11 cellular contexts compared by ENCODE assay signal in genomic region chr17:55053855-55054254, GRCh38.
DNase-seq lines count a peak whose midpoint lies in the region; ATAC-seq, FAIRE-seq and TF ChIP-seq lines count a peak whose summit lies in the region.
"Had no signal": no experiment of that assay in that cellular context is flagged by ENCODE, and none has a peak within 500 bp of the region (broad histone marks: within the 10 kb centered on the region; RNA-seq: fewer than 3 reads in every experiment).

No MANE protein-coding gene starts in this region.

- FAIRE-seq in H54 (lab: Jason Lieb, UNC) = no peak

- POLR2A ChIA-PET in RWPE1 (lab: Yijun Ruan, JAX; ENCODE audit: low non-redundant PET) = no interaction called here

- H3K27ac Mint-ChIP-seq in type B pancreatic cell = no peak overlapping the region
- no peak overlapping the region for H3K27ac Mint-ChIP-seq in activated naive CD4-positive, alpha-beta T cell treated with anti-CD3 and anti-CD28 coated beads, Interleukin-2, amount 10 ng/mL, durations not matched to agents 7 days and 5 days
- H3K27ac Mint-ChIP-seq: activated CD4-positive, alpha-beta memory T cell treated with anti-CD3 and anti-CD28 coated beads for 36 hours; CD4-positive, alpha-beta T cell had no signal

- H3K27ac ChIP-seq in cardiac muscle cell (no peak overlapping the region), RWPE1 (no peak overlapping the region)

- H3K9me3 Mint-ChIP-seq in type B pancreatic cell = no peaks in the 10 kb centered on the region
- H3K9me3 Mint-ChIP-seq in activated naive CD4-positive, alpha-beta T cell treated with anti-CD3 and anti-CD28 coated beads, Interleukin-2, amount 10 ng/mL, durations not matched to agents 7 days and 5 days = no peaks in the 10 kb centered on the region
- H3K9me3 Mint-ChIP-seq: activated CD4-positive, alpha-beta memory T cell treated with anti-CD3 and anti-CD28 coated beads for 36 hours had no signal

- no peaks in the 10 kb centered on the region for H3K4me1 Mint-ChIP-seq in type B pancreatic cell (ENCODE audit: unreplicated experiment)
- no peaks in the 10 kb centered on the region for H3K4me1 Mint-ChIP-seq in activated naive CD4-positive, alpha-beta T cell treated with anti-CD3 and anti-CD28 coated beads, Interleukin-2, amount 10 ng/mL, durations not matched to agents 7 days and 5 days

- CTCF ChIA-PET in RWPE1 (lab: Yijun Ruan, JAX) = no interaction called here
- CTCF ChIA-PET in activated naive CD4-positive, alpha-beta T cell treated with anti-CD3 and anti-CD28 coated beads, Interleukin-2, amount 10 ng/mL, durations not matched to agents 7 days and 5 days (lab: Charles Lee) = interaction anchor here (1.0 to 2.6 kb wide), 4 partner anchors 13 to 300 kb away, joined by 3 to 10 read pairs (median 4); no protein-coding TSS in a partner anchor

- intact Hi-C loops in left cardiac atrium (cut with DNase I) = no loop called here

- H3K4me3 ChIP-seq in cardiac muscle cell = no peak overlapping the region

- TF ChIP-seq CTCF in cardiac muscle cell (IDR thresholded peaks at IDR 0.05; ENCODE audit: low read depth, low read length) (peak; percentile 52), RWPE1 (conservative IDR thresholded peaks at IDR 0.05; ENCODE audit: low read depth) (peak; percentile 52), type B pancreatic cell (conservative IDR thresholded peaks at IDR 0.05) (peak; percentile 68)

- no peak for TF ChIP-seq POLR2A in H54 (IDR thresholded peaks at IDR 0.05; ENCODE audit: low read depth, low read length)

- no peaks in the 10 kb centered on the region for H3K4me1 ChIP-seq in cardiac muscle cell (ENCODE audit: low read depth)

- H3K36me3 ChIP-seq in cardiac muscle cell = no peaks in the 10 kb centered on the region

- H3K9me3 ChIP-seq in cardiac muscle cell (ENCODE audit: low read depth) = no peaks in the 10 kb centered on the region

- no peak overlapping the region for H3K4me3 Mint-ChIP-seq in type B pancreatic cell
- no peak overlapping the region for H3K4me3 Mint-ChIP-seq in activated naive CD4-positive, alpha-beta T cell treated with anti-CD3 and anti-CD28 coated beads, Interleukin-2, amount 10 ng/mL, durations not matched to agents 7 days and 5 days
- H3K4me3 Mint-ChIP-seq: activated CD4-positive, alpha-beta memory T cell treated with anti-CD3 and anti-CD28 coated beads for 36 hours; CD4-positive, alpha-beta T cell had no signal

- DNase-seq in cardiac muscle cell (ENCODE audit: low read depth in 1 of 2, low spot score in 1 of 2) (peak in 1 of 2 donors; percentile 31), left cardiac atrium (no peak), RWPE1 (ENCODE audit: low spot score) (peak; percentile 2), fibroblast of peridontal ligament (ENCODE audit: extremely low read depth) (peak; percentile 16), type B pancreatic cell (ENCODE audit: extremely low spot score, unreplicated experiment) (no peak), H54 (ENCODE audit: insufficient read length, low spot score) (no peak)
- no peak for DNase-seq in activated naive CD4-positive, alpha-beta T cell treated with anti-CD3 and anti-CD28 coated beads, Interleukin-2, amount 10 ng/mL, durations not matched to agents 7 days and 5 days
- DNase-seq in stimulated activated naive CD4-positive, alpha-beta T cell treated with Interleukin-2 at 50 U/mL for 16 hours (lab: John Stamatoyannopoulos, UW) = no peak
- DNase-seq: activated CD4-positive, alpha-beta memory T cell treated with anti-CD3 and anti-CD28 coated beads for 36 hours; CD4-positive, alpha-beta T cell; NCI-H774 had no signal

- no peaks in the 10 kb centered on the region for H3K27me3 Mint-ChIP-seq in type B pancreatic cell
- no peaks in the 10 kb centered on the region for H3K27me3 Mint-ChIP-seq in activated naive CD4-positive, alpha-beta T cell treated with anti-CD3 and anti-CD28 coated beads, Interleukin-2, amount 10 ng/mL, durations not matched to agents 7 days and 5 days
- H3K27me3 Mint-ChIP-seq: activated CD4-positive, alpha-beta memory T cell treated with anti-CD3 and anti-CD28 coated beads for 36 hours; CD4-positive, alpha-beta T cell had no signal

- H3K27me3 ChIP-seq in cardiac muscle cell = no peaks in the 10 kb centered on the region

- H3K36me3 Mint-ChIP-seq in type B pancreatic cell = peaks cover 4% of the 10 kb centered on the region
- H3K36me3 Mint-ChIP-seq in activated naive CD4-positive, alpha-beta T cell treated with anti-CD3 and anti-CD28 coated beads, Interleukin-2, amount 10 ng/mL, durations not matched to agents 7 days and 5 days = no peaks in the 10 kb centered on the region

- no peak for ATAC-seq in left cardiac atrium

Comparison
In these comparisons a context has a peak if more than half of its experiments do, and no peak if none do; other contexts are left out.
1. DNase-seq: peak in RWPE1 (single experiment) and fibroblast of peridontal ligament (single experiment); none in left cardiac atrium (single experiment), type B pancreatic cell (single experiment), activated naive CD4-positive, alpha-beta T cell treated with anti-CD3 and anti-CD28 coated beads, Interleukin-2, amount 10 ng/mL, durations not matched to agents 7 days and 5 days (single experiment), H54 (single experiment) and stimulated activated naive CD4-positive, alpha-beta T cell treated with Interleukin-2 at 50 U/mL for 16 hours (single experiment).
2. Peak in every context shown above with its lines, with median percentiles within 50 percentile points of each other: CTCF ChIP-seq.